In the genomic region with DNA sequence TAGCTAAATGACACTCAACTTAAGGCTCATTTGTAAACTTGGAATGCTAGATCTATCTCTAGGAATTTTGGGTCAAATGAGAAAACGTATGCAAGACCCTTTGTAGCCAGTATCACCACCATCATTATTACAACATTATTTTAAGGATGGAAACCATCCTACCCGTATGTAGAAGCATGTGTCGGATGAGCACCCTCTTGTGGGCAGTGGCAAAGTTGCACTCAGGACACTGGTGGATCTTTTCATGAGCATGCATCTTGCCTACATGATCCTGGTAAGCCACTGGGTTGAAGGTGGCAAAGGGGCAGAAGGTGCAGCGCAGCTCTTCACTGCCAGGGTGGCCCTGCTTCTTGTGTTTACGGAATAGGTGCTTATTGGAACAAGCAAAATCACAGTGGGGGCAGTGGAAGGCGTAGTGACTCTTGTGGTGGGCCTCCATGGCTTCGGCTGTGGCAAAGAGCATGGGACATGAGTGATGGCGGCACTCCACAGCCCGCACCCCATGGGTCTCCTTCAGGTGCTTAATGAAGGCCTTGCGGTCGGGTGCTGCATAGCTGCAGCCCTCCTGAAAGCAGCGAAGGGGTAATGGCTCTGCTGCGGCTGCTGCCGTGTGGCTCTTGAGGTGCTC, we compare ENCODE assay signal across 9 cellular contexts. TPM values are rescaled to one million over a fixed set of nuclear protein-coding genes. Genes with fewer than 3 reads are reported as not detected.
DNase-seq lines count a peak whose midpoint lies in the region; ATAC-seq and TF ChIP-seq lines count a peak whose summit lies in the region.
"Had no signal": no experiment of that assay in that cellular context is flagged by ENCODE, and none has a peak within 500 bp of the region (broad histone marks: within the 10 kb centered on the region; RNA-seq: fewer than 3 reads in every experiment).

No MANE protein-coding gene starts in this region.

- no peak for ATAC-seq in HG03108 (IDR thresholded peaks at IDR 0.05; ENCODE audit: unreplicated experiment)

- H4K20me1 ChIP-seq in SK-N-SH (ENCODE audit: insufficient read depth): no peaks in the 10 kb centered on the region

- TF ChIP-seq RAD21 in SK-N-SH (IDR thresholded peaks at IDR 0.05; ENCODE audit: low read length): peak; percentile 85

- no peaks in the 10 kb centered on the region for H3K9me2 ChIP-seq in SK-N-SH

- no peaks in the 10 kb centered on the region for H3K27me3 ChIP-seq in SK-N-SH (ENCODE audit: insufficient read depth)
- H3K27me3 ChIP-seq in adrenal gland: no peaks in the 10 kb centered on the region
- no peaks in the 10 kb centered on the region for H3K27me3 ChIP-seq in left ventricle myocardium inferior (ENCODE audit: low read depth)
- H3K27me3 ChIP-seq: BLaER1 treated with 17β-estradiol and CSF1 and Interleukin-3, amounts not matched to agents 10 nM and 100 nM had no signal

- peak; percentile 8 for DNase-seq in DMS79 treated with DMSO at 0.1 percent for 48 hours (lab: John Stamatoyannopoulos, UW)
- DNase-seq in DMS79 (lab: John Stamatoyannopoulos, UW): no peak
- peak; percentile 65 for DNase-seq in HuH-7.5 (ENCODE audit: low spot score)
- DNase-seq in SK-N-SH: peak; percentile 76
- peak; percentile 46 to 83 (median 59) for DNase-seq in adrenal gland
- no peak for DNase-seq in left ventricle myocardium inferior
- peak; percentile 55 for DNase-seq in retina

- WGBS in SK-N-SH (ENCODE audit: low lambda C conversion rate): 55% methylated on average over 11 of the region's 14 CpGs
- WGBS in adrenal gland, 4 donors: 70 to 75% (median 72%) methylated on average over 13 to 14 of the region's 14 CpGs

- TF ChIP-seq EP300 in SK-N-SH (IDR thresholded peaks at IDR 0.05; ENCODE audit: borderline replicate concordance in 1 of 2, low read depth in 1 of 2, low read length in 1 of 2): no peak

- no peak overlapping the region for H2AFZ ChIP-seq in SK-N-SH (ENCODE audit: low read depth)

- CTCF ChIA-PET in SK-N-SH (lab: Yijun Ruan, JAX): interaction anchor here (0.6 to 3.7 kb wide), 34 partner anchors 10 to 373 kb away, joined by 3 to 36 read pairs (median 4); a partner anchor contains a TSS

- intact Hi-C loops in adrenal gland (cut with DNase I) (loop anchor here (10.0 kb wide), 3 partner anchors 74 to 244 kb away; a partner anchor contains a TSS), left ventricle myocardium inferior (cut with micrococcal nuclease) (no loop called here)

- peaks cover 8% of the 10 kb centered on the region for H3K79me2 ChIP-seq in SK-N-SH (ENCODE audit: insufficient read depth)

- H3K4me1 ChIP-seq in SK-N-SH (ENCODE audit: control insufficient read depth in 1 of 2, insufficient read depth in 2 of 2, low read depth in 1 of 2, low read length in 1 of 2) (no peaks in the 10 kb centered on the region; a peak in 1 of 4 replicates), adrenal gland (replicated peaks in 1 of 2) (no peaks in the 10 kb centered on the region), left ventricle myocardium inferior (no peaks in the 10 kb centered on the region)

- TF ChIP-seq POLR2A in adrenal gland (IDR thresholded peaks at IDR 0.05): no peak

- POLR2A ChIA-PET in SK-N-SH (lab: Yijun Ruan, JAX): no interaction called here

- TF ChIP-seq CTCF in SK-N-SH (IDR thresholded peaks at IDR 0.05) (peak; percentile 88), adrenal gland (IDR thresholded peaks at IDR 0.05) (peak; percentile 71 to 83 (median 73)), left ventricle myocardium inferior (IDR thresholded peaks at IDR 0.05; ENCODE audit: borderline replicate concordance) (peak; percentile 82)

- H3K36me3 ChIP-seq in SK-N-SH (replicated peaks in 1 of 2; ENCODE audit: control insufficient read depth in 1 of 2, insufficient read depth in 2 of 2, low read length in 1 of 2): peaks cover 42 to 80% of the 10 kb centered on the region in 2 experiments
- H3K36me3 ChIP-seq in adrenal gland (replicated peaks in 1 of 2): peaks cover 0 to 92% of the 10 kb centered on the region in 2 donors
- peaks cover 94% of the 10 kb centered on the region for H3K36me3 ChIP-seq in left ventricle myocardium inferior

- H3K4me3 ChIP-seq in SK-N-SH (ENCODE audit: low read depth in 2 of 2, low read length in 1 of 2) (no peak overlapping the region), adrenal gland (no peak overlapping the region), left ventricle myocardium inferior (no peak overlapping the region)
- H3K4me3 ChIP-seq: BLaER1 treated with 17β-estradiol and CSF1 and Interleukin-3, amounts not matched to agents 10 nM and 100 nM had no signal

- no peak overlapping the region for H3K4me2 ChIP-seq in SK-N-SH
- H3K4me2 ChIP-seq: BLaER1 treated with 17β-estradiol and CSF1 and Interleukin-3, amounts not matched to agents 10 nM and 100 nM had no signal

- peaks cover 4% of the 10 kb centered on the region for H3F3A ChIP-seq in SK-N-SH (replicated peaks; ENCODE audit: insufficient read depth)

- H3K9me3 ChIP-seq in SK-N-SH (no peaks in the 10 kb centered on the region), adrenal gland (replicated peaks in 1 of 3) (no peaks in the 10 kb centered on the region), left ventricle myocardium inferior (replicated peaks) (no peaks in the 10 kb centered on the region)
- H3K9me3 ChIP-seq: BLaER1 treated with 17β-estradiol and CSF1 and Interleukin-3, amounts not matched to agents 10 nM and 100 nM had no signal

- no peak overlapping the region for H3K9ac ChIP-seq in SK-N-SH

- no peak overlapping the region; a peak in 1 of 4 replicates for H3K27ac ChIP-seq in SK-N-SH (ENCODE audit: low read depth in 2 of 2, low read length in 1 of 2)
- no peak overlapping the region for H3K27ac ChIP-seq in adrenal gland
- H3K27ac ChIP-seq in left ventricle myocardium inferior (replicated peaks): no peak overlapping the region
- H3K27ac ChIP-seq: BLaER1 treated with 17β-estradiol and CSF1 and Interleukin-3, amounts not matched to agents 10 nM and 100 nM had no signal

TF ChIP-seq in SK-N-SH, 30 proteins besides CTCF, POLR2A, EP300 and RAD21 (continues in another document):
- TF ChIP-seq RFX5 (IDR thresholded peaks at IDR 0.05; ENCODE audit: low read length) (no peak), NFIC (IDR thresholded peaks at IDR 0.05; ENCODE audit: borderline replicate concordance) (no peak), RCOR1 (IDR thresholded peaks at IDR 0.05; ENCODE audit: low read length) (0 out of 2 replicates have a peak, but pooled peaks have one; percentile 13), MEF2A (IDR thresholded peaks at IDR 0.05; ENCODE audit: borderline replicate concordance, low read depth) (no peak), FOXJ3 (CRISPR knock-in tag; IDR thresholded peaks at IDR 0.05) (no peak), SMC3 (IDR thresholded peaks at IDR 0.05; ENCODE audit: low read depth, low read length) (peak; percentile 75), GATA2 (CRISPR knock-in tag; IDR thresholded peaks at IDR 0.05) (no peak), MXI1 (IDR thresholded peaks at IDR 0.05; ENCODE audit: low read depth, low read length) (no peak), CHD2 (IDR thresholded peaks at IDR 0.05; ENCODE audit: low read length, partially characterized antibody) (peak; percentile 24)
- TF ChIP-seq, protein P1, sequence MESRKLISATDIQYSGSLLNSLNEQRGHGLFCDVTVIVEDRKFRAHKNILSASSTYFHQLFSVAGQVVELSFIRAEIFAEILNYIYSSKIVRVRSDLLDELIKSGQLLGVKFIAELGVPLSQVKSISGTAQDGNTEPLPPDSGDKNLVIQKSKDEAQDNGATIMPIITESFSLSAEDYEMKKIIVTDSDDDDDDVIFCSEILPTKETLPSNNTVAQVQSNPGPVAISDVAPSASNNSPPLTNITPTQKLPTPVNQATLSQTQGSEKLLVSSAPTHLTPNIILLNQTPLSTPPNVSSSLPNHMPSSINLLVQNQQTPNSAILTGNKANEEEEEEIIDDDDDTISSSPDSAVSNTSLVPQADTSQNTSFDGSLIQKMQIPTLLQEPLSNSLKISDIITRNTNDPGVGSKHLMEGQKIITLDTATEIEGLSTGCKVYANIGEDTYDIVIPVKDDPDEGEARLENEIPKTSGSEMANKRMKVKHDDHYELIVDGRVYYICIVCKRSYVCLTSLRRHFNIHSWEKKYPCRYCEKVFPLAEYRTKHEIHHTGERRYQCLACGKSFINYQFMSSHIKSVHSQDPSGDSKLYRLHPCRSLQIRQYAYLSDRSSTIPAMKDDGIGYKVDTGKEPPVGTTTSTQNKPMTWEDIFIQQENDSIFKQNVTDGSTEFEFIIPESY (IDR thresholded peaks at IDR 0.05; ENCODE audit: borderline replicate concordance, low read depth): no peak

RNA-seq across cellular contexts. Expression of a gene that starts 10.8 kb away (rescaled TPM):
- polyA plus RNA-seq in SK-N-SH (2012; rRNA removed): 5.7 and 8.1 TPM in 2 replicates
- polyA plus RNA-seq in SK-N-SH (2012; cell fraction: cytosol; rRNA removed): 2.8 and 4.7 TPM in 2 replicates
- 25.9 and 30.0 TPM in 2 replicates for polyA plus RNA-seq in SK-N-SH (2012; cell fraction: nucleus; rRNA removed)
- total RNA-seq in adrenal gland: 10 to 100 TPM; 16.6 to 24.6 (median 20.7) TPM
- 10 to 100 TPM in 1 of 3 donors, 1 to 10 TPM in 2; 8.6 to 21.0 (median 9.5) TPM for polyA plus RNA-seq in adrenal gland
- 19.9 TPM for total RNA-seq in left ventricle myocardium inferior

RNA-seq across cellular contexts. Expression of a gene that starts 10.9 kb away (rescaled TPM):
- polyA plus RNA-seq in SK-N-SH (2012; rRNA removed): 47.5 and 59.8 TPM in 2 replicates
- 27.8 and 33.6 TPM in 2 replicates for polyA plus RNA-seq in SK-N-SH (2012; cell fraction: cytosol; rRNA removed)
- 178 and 182 TPM in 2 replicates for polyA plus RNA-seq in SK-N-SH (2012; cell fraction: nucleus; rRNA removed)
- total RNA-seq in adrenal gland: 10 to 100 TPM; 16.1 to 54.6 (median 40.7) TPM
- 10 to 100 TPM; 39.2 to 97.9 (median 84.2) TPM for polyA plus RNA-seq in adrenal gland
- 48.6 TPM for total RNA-seq in left ventricle myocardium inferior

RNA-seq across cellular contexts. Expression of a gene that starts 23.2 kb away (rescaled TPM):
- polyA plus RNA-seq in SK-N-SH (2012; rRNA removed) (72.2 and 90.6 TPM in 2 replicates), adrenal gland (10 to 100 TPM; 49.1 to 70.4 (median 58.4) TPM)
- polyA plus RNA-seq in SK-N-SH (2012; cell fraction: cytosol; rRNA removed): 40.6 and 56.8 TPM in 2 replicates
- polyA plus RNA-seq in SK-N-SH (2012; cell fraction: nucleus; rRNA removed): 101 and 132 TPM in 2 replicates
- total RNA-seq in adrenal gland (10 to 100 TPM; 19.7 to 37.9 (median 24.1) TPM), left ventricle myocardium inferior (14.7 TPM)

RNA-seq across cellular contexts. Expression of a gene that starts 23.3 kb away (rescaled TPM):
- 53.5 and 83.2 TPM in 2 replicates for polyA plus RNA-seq in SK-N-SH (2012; rRNA removed)
- 13.9 and 17.0 TPM in 2 replicates for polyA plus RNA-seq in SK-N-SH (2012; cell fraction: cytosol; rRNA removed)
- 429 and 437 TPM in 2 replicates for polyA plus RNA-seq in SK-N-SH (2012; cell fraction: nucleus; rRNA removed)
- total RNA-seq in adrenal gland: 10 to 100 TPM; 12.4 to 89.0 (median 33.7) TPM
- polyA plus RNA-seq in adrenal gland: 100 to 1,000 TPM in 2 of 3 donors, 10 to 100 TPM in 1; 14.6 to 112 (median 109) TPM
- total RNA-seq in left ventricle myocardium inferior: 7.4 TPM

RNA-seq across cellular contexts. Expression of a gene that starts 40.9 kb away (rescaled TPM):
- polyA plus RNA-seq in SK-N-SH (2012; rRNA removed) (8.5 and 11.0 TPM in 2 replicates), adrenal gland (10 to 100 TPM in 1 of 3 donors, 1 to 10 TPM in 2; 4.5 to 23.2 (median 5.5) TPM)
- polyA plus RNA-seq in SK-N-SH (2012; cell fraction: cytosol; rRNA removed): 4.3 and 6.5 TPM in 2 replicates
- polyA plus RNA-seq in SK-N-SH (2012; cell fraction: nucleus; rRNA removed): 41.2 and 45.8 TPM in 2 replicates
- total RNA-seq in adrenal gland (1 to 10 TPM in 5 of 8 donors, under 1 TPM in 3; 0.72 to 5.8 (median 1.3) TPM), left ventricle myocardium inferior (0.99 TPM)

Comparison
In these comparisons a context has a peak if more than half of its experiments do, and no peak if none do; other contexts are left out.
1. DNase-seq: peak in DMS79 treated with DMSO at 0.1 percent for 48 hours (single experiment), HuH-7.5 (single experiment), SK-N-SH (single experiment), adrenal gland (7 of 7) and retina (single experiment); none in DMS79 (single experiment) and left ventricle myocardium inferior (single experiment).
2. Peak in every context shown above with its lines, with median percentiles within 50 percentile points of each other: CTCF ChIP-seq.